In the genomic region with DNA sequence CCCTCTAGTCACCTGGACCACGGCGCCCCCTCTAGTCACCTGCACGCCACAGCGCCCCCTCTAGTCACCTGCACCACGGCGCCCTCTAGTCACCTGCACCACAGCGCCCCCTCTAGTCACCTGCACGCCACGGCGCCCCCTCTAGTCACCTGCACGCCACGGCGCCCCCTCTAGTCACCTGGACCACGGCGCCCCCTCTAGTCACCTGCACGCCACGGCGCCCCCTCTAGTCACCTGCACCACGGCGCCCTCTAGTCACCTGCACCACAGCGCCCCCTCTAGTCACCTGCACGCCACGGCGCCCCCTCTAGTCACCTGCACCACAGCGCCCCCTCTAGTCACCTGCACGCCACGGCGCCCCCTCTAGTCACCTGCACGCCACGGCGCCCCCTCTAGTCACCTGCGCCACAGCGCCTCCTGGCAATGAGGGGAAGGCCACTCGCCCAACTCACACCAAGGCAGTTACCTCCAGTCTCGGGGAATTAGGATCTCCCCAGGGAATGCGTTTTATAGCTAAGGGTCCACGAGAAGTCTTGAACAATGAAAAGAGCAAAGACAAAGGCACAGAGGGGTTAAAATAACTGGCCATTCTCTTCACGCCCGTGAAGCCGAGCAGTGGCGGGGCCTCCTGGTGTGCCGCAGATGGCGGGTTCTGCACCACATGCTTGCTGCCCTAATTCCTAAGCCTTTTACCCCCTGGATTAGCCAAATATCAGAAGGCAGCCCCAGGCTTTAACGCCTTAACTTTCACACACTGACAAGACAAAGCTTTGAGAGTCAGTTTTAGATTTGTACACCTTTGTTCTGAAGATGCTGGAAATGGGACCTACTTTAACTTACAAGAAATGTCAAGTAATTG, we compare ENCODE assay signal across 8 cellular contexts. TPM values are rescaled to one million over a fixed set of nuclear protein-coding genes. Genes with fewer than 3 reads are reported as not detected.
A peak's percentile ranks its signal among the peaks of the same experiment; 100 is the strongest.
DNase-seq lines count a peak whose midpoint lies in the region; TF ChIP-seq lines count a peak whose summit lies in the region.
"Not testable (repeated sequence)": the region's sequence is repeated elsewhere in the genome, so short reads cannot be mapped to it uniquely, and the experiment has no call there.

No MANE protein-coding gene starts in this region.

- H3K9me2 ChIP-seq in OCI-LY7 (ENCODE audit: insufficient read depth, low read length) = not testable (repeated sequence)

- CTCF ChIA-PET in A673 (lab: Charles Lee) = interaction anchor here (0.6 kb wide), 1 partner anchor 176 kb away, joined by 6 read pairs; no protein-coding TSS in a partner anchor
- CTCF ChIA-PET in OCI-LY7 (lab: Charles Lee; ENCODE audit: unreplicated experiment) = interaction anchor here (1.1 kb wide), 1 partner anchor 12 kb away, joined by 3 read pairs; no protein-coding TSS in a partner anchor

- not testable (repeated sequence) for H3K27me3 ChIP-seq in A673 (replicated peaks; ENCODE audit: insufficient read depth, low read depth, low read length, poor library complexity); endodermal cell (ENCODE audit: control insufficient read depth, insufficient read depth, low read length, poor library complexity, severe bottlenecking); neutrophil

- not testable (repeated sequence) for H3K4me1 ChIP-seq in A673 (ENCODE audit: insufficient read depth, low read length, poor library complexity, severe bottlenecking); OCI-LY7 (ENCODE audit: insufficient read depth, low read length, poor library complexity, severe bottlenecking); endodermal cell (ENCODE audit: control insufficient read depth, insufficient read depth, low read length); neutrophil (ENCODE audit: control insufficient read depth in 1 of 2, insufficient read depth in 1 of 2, low read depth in 1 of 2, low read length in 1 of 2)

- not testable (repeated sequence) for H3K9ac ChIP-seq in endodermal cell (ENCODE audit: extremely low read depth, low read length, poor library complexity, severe bottlenecking)

- H3K27ac Mint-ChIP-seq in HFFc6, endodermal cell: not testable (repeated sequence)
- peak overlapping the region; percentile 63 for H3K27ac Mint-ChIP-seq in activated CD4-positive, alpha-beta T cell treated with anti-CD3 and anti-CD28 coated beads, Interleukin-2, amount 10 ng/mL, durations not matched to agents 24 days and 14 days
- peak overlapping the region; percentile 55 for H3K27ac Mint-ChIP-seq in activated naive CD4-positive, alpha-beta T cell treated with anti-CD3 and anti-CD28 coated beads, Interleukin-2, amount 50 U/mL, for 24 hours

- intact Hi-C loops in A673 (cut with micrococcal nuclease; ENCODE audit: unreplicated experiment) = not testable (repeated sequence)
- intact Hi-C loops in OCI-LY7 (cut with micrococcal nuclease; ENCODE audit: unreplicated experiment) = loop anchor here (2.0 to 5.0 kb wide), 2 partner anchors 258 to 419 kb away; a partner anchor contains a TSS
- intact Hi-C loops in activated CD4-positive, alpha-beta T cell treated with anti-CD3 and anti-CD28 coated beads, Interleukin-2, amount 10 ng/mL, durations not matched to agents 24 days and 14 days (cut with micrococcal nuclease) = loop anchor here (2.0 kb wide), 1 partner anchor 209 kb away; no protein-coding TSS in a partner anchor

- POLR2A ChIA-PET in A673 (lab: Charles Lee; ENCODE audit: low non-redundant PET); OCI-LY7 (lab: Charles Lee): not testable (repeated sequence)

- H3K9me3 Mint-ChIP-seq in HFFc6; activated CD4-positive, alpha-beta T cell treated with anti-CD3 and anti-CD28 coated beads, Interleukin-2, amount 10 ng/mL, durations not matched to agents 24 days and 14 days; activated naive CD4-positive, alpha-beta T cell treated with anti-CD3 and anti-CD28 coated beads, Interleukin-2, amount 50 U/mL, for 24 hours: not testable (repeated sequence)
- peaks cover 13% of the 10 kb centered on the region for H3K9me3 Mint-ChIP-seq in endodermal cell

- not testable (repeated sequence) for H3K9me3 ChIP-seq in A673 (ENCODE audit: low read depth, low read length, poor library complexity, severe bottlenecking); OCI-LY7 (ENCODE audit: low read length); neutrophil
- peaks cover 14% of the 10 kb centered on the region for H3K9me3 ChIP-seq in endodermal cell (ENCODE audit: control insufficient read depth, low read length)

- not testable (repeated sequence) for H2AFZ ChIP-seq in OCI-LY7 (ENCODE audit: low read length)

- TF ChIP-seq CTCF in A673 (conservative IDR thresholded peaks at IDR 0.05; ENCODE audit: low read depth, low read length) (peak; percentile 67), GM10266 (IDR thresholded peaks at IDR 0.05; ENCODE audit: control insufficient read depth, insufficient read depth, low read depth, missing control alignments) (peak; percentile 29), HFFc6 (IDR thresholded peaks at IDR 0.05) (peak; percentile 56), OCI-LY7 (conservative IDR thresholded peaks at IDR 0.05; ENCODE audit: low read length) (peak; percentile 94), endodermal cell (conservative IDR thresholded peaks at IDR 0.05) (peak; percentile 21), neutrophil (IDR thresholded peaks at IDR 0.05) (peak; percentile 14)

- H3K4me1 Mint-ChIP-seq in HFFc6 (ENCODE audit: low read depth) = peaks cover 35% of the 10 kb centered on the region
- H3K4me1 Mint-ChIP-seq in activated CD4-positive, alpha-beta T cell treated with anti-CD3 and anti-CD28 coated beads, Interleukin-2, amount 10 ng/mL, durations not matched to agents 24 days and 14 days = peaks cover 62% of the 10 kb centered on the region
- H3K4me1 Mint-ChIP-seq in activated naive CD4-positive, alpha-beta T cell treated with anti-CD3 and anti-CD28 coated beads, Interleukin-2, amount 50 U/mL, for 24 hours = peaks cover 63% of the 10 kb centered on the region
- H3K4me1 Mint-ChIP-seq in endodermal cell = not testable (repeated sequence)

- H3K36me3 ChIP-seq in A673 (ENCODE audit: insufficient read depth, low read length, poor library complexity, severe bottlenecking) = peaks cover 62% of the 10 kb centered on the region
- peaks cover 95% of the 10 kb centered on the region for H3K36me3 ChIP-seq in OCI-LY7 (ENCODE audit: insufficient read depth, low read length)
- H3K36me3 ChIP-seq in endodermal cell (ENCODE audit: control insufficient read depth, insufficient read depth, low read length) = peaks cover 76% of the 10 kb centered on the region
- peaks cover 11% of the 10 kb centered on the region for H3K36me3 ChIP-seq in neutrophil

- not testable (repeated sequence) for H3K27ac ChIP-seq in A673 (ENCODE audit: low read depth, low read length, poor library complexity, severe bottlenecking); OCI-LY7 (ENCODE audit: low read depth, low read length, poor library complexity, severe bottlenecking); endodermal cell (ENCODE audit: low read depth, low read length)
- H3K27ac ChIP-seq in neutrophil = peak overlapping the region; percentile 31

- not testable (repeated sequence) for BruUV-seq in A673 (replicated peaks; lab: Mats Ljungman, UMichigan); OCI-LY7 (replicated peaks; lab: Mats Ljungman, UMichigan)

- H3K27me3 Mint-ChIP-seq in HFFc6 (ENCODE audit: insufficient read depth); activated CD4-positive, alpha-beta T cell treated with anti-CD3 and anti-CD28 coated beads, Interleukin-2, amount 10 ng/mL, durations not matched to agents 24 days and 14 days; activated naive CD4-positive, alpha-beta T cell treated with anti-CD3 and anti-CD28 coated beads, Interleukin-2, amount 50 U/mL, for 24 hours; endodermal cell (ENCODE audit: insufficient read depth): not testable (repeated sequence)

- not testable (repeated sequence) for H3K4me2 ChIP-seq in OCI-LY7 (ENCODE audit: low read length)

- not testable (repeated sequence) for DNase-seq in A673 (ENCODE audit: low spot score); GM10266 (ENCODE audit: extremely low spot score); HFFc6; OCI-LY7 (ENCODE audit: low spot score); activated CD4-positive, alpha-beta T cell treated with anti-CD3 and anti-CD28 coated beads, Interleukin-2, amount 10 ng/mL, durations not matched to agents 24 days and 14 days; endodermal cell

- not testable (repeated sequence) for H3K4me3 Mint-ChIP-seq in HFFc6, endodermal cell
- H3K4me3 Mint-ChIP-seq in activated CD4-positive, alpha-beta T cell treated with anti-CD3 and anti-CD28 coated beads, Interleukin-2, amount 10 ng/mL, durations not matched to agents 24 days and 14 days = peak overlapping the region; percentile 75
- H3K4me3 Mint-ChIP-seq in activated naive CD4-positive, alpha-beta T cell treated with anti-CD3 and anti-CD28 coated beads, Interleukin-2, amount 50 U/mL, for 24 hours = peak overlapping the region; percentile 15

- not testable (repeated sequence) for H3K4me3 ChIP-seq in A673 (ENCODE audit: low read depth, low read length, poor library complexity, severe bottlenecking); OCI-LY7 (ENCODE audit: low read depth, low read length, poor library complexity, severe bottlenecking); neutrophil (ENCODE audit: low read depth in 1 of 2, low read length in 1 of 2)
- H3K4me3 ChIP-seq in endodermal cell (ENCODE audit: low read length) = peak overlapping the region; percentile 54

- H3K36me3 Mint-ChIP-seq in HFFc6 (ENCODE audit: low read depth) = peaks cover 58% of the 10 kb centered on the region
- peaks cover 86% of the 10 kb centered on the region for H3K36me3 Mint-ChIP-seq in activated CD4-positive, alpha-beta T cell treated with anti-CD3 and anti-CD28 coated beads, Interleukin-2, amount 10 ng/mL, durations not matched to agents 24 days and 14 days (ENCODE audit: low read depth)
- peaks cover 25% of the 10 kb centered on the region for H3K36me3 Mint-ChIP-seq in activated naive CD4-positive, alpha-beta T cell treated with anti-CD3 and anti-CD28 coated beads, Interleukin-2, amount 50 U/mL, for 24 hours
- peaks cover 76% of the 10 kb centered on the region for H3K36me3 Mint-ChIP-seq in endodermal cell (ENCODE audit: low read depth)

- peaks cover 16% of the 10 kb centered on the region for H4K20me1 ChIP-seq in OCI-LY7 (ENCODE audit: insufficient read depth, low read length)

- H3K79me2 ChIP-seq in OCI-LY7 (ENCODE audit: insufficient read depth, low read depth, low read length) = peaks cover 50% of the 10 kb centered on the region

- WGBS in endodermal cell (ENCODE audit: insufficient coverage in 1 of 2, insufficient read length in 1 of 2), 2 experiments = 97 to 98% methylated on average over 11 to 40 of the region's 44 CpGs

RNA-seq across cellular contexts. Expression of a gene that starts 7.8 kb away (rescaled TPM):
- total RNA-seq in A673 (2021) = 60.9 and 69.9 TPM in 2 replicates
- 10 to 100 TPM; 34.8 to 39.4 (median 37.0) TPM for total RNA-seq in HFFc6 (2021; fragmentation: NEBNext Ultra II Directional; extraction: Animal tissue kit (Norgen Biotek cat#: 25700))
- total RNA-seq in OCI-LY7 (2014; rRNA removed; shearing (Covaris generic)) = 31.7 and 35.9 TPM in 2 replicates
- total RNA-seq in OCI-LY7 (2022) = 56.7 and 66.2 TPM in 2 replicates
- total RNA-seq in activated CD4-positive, alpha-beta T cell treated with anti-CD3 and anti-CD28 coated beads, Interleukin-2, amount 10 ng/mL, durations not matched to agents 24 days and 14 days = 132 and 141 TPM in 2 replicates
- total RNA-seq in endodermal cell = 10 to 100 TPM; 23.0 to 31.9 TPM
- 20.5 TPM for polyA plus RNA-seq in endodermal cell (2013, experiment 1 of 2)
- 18.2 TPM for polyA plus RNA-seq in endodermal cell (2013, experiment 2 of 2)

RNA-seq across cellular contexts. Expression of a gene that starts 8.0 kb away (rescaled TPM):
- 5.9 and 7.5 TPM in 2 replicates for total RNA-seq in A673 (2021)
- 1 to 10 TPM; 5.1 to 8.1 (median 6.7) TPM for total RNA-seq in HFFc6 (2021; fragmentation: NEBNext Ultra II Directional; extraction: Animal tissue kit (Norgen Biotek cat#: 25700))
- 5.3 and 6.5 TPM in 2 replicates for total RNA-seq in OCI-LY7 (2014; rRNA removed; shearing (Covaris generic))
- total RNA-seq in OCI-LY7 (2022) = 8.9 and 9.1 TPM in 2 replicates
- 4.6 and 5.3 TPM in 2 replicates for total RNA-seq in activated CD4-positive, alpha-beta T cell treated with anti-CD3 and anti-CD28 coated beads, Interleukin-2, amount 10 ng/mL, durations not matched to agents 24 days and 14 days
- total RNA-seq in endodermal cell = 1 to 10 TPM; 2.8 to 4.2 TPM
- polyA plus RNA-seq in endodermal cell (2013, experiment 1 of 2) = 3.5 TPM
- polyA plus RNA-seq in endodermal cell (2013, experiment 2 of 2) = 4.0 TPM

Comparison
In these comparisons a context has a peak if more than half of its experiments do, and no peak if none do; other contexts are left out.
1. CTCF ChIP-seq: peak in every context shown above with its lines; median percentile 94 in OCI-LY7; 67 in A673; 56 in HFFc6; 29 in GM10266; 21 in endodermal cell; 14 in neutrophil.